In the genomic region with DNA sequence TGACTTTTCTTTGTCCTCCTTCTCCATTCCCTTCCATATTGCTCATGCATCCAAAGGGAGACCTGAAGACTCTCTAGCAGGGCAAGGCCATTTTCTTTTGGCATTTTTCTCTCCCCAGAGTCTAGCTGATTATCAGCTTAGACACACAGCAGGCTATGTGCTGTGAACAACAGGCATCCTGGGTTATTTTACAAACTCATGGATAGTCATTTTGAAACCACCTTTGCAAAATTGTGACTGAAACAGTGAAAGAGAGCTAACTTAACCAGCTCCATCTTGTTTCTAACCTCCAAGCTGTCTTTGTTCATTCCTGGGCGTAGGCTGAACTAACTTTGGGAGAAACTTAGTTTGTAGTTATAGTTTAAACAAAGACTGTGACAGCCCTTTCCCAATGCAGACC, we compare ENCODE assay signal across 8 cellular contexts. TPM values are rescaled to one million over a fixed set of nuclear protein-coding genes. Genes with fewer than 3 reads are reported as not detected.
A peak's percentile ranks its signal among the peaks of the same experiment; 100 is the strongest.
DNase-seq lines count a peak whose midpoint lies in the region; ATAC-seq, FAIRE-seq and TF ChIP-seq lines count a peak whose summit lies in the region.
"Not testable (repeated sequence)": the region's sequence is repeated elsewhere in the genome, so short reads cannot be mapped to it uniquely, and the experiment has no call there.

No MANE protein-coding gene starts in this region.

- not testable (repeated sequence) for H3K4me1 ChIP-seq in GM12878 (ENCODE audit: control insufficient read depth, insufficient read depth, low read length)

- H3K27ac ChIP-seq in GM12878 (ENCODE audit: control insufficient read depth, insufficient read depth) = not testable (repeated sequence)

- not testable (repeated sequence) for TF ChIP-seq POLR2A in GM12878 (IDR thresholded peaks at IDR 0.05; ENCODE audit: low read depth, low read length)

- RAD21 ChIA-PET in GM12878 (lab: Charles Lee; ENCODE audit: unreplicated experiment) = interaction anchor here (0.7 to 1.5 kb wide), 2 partner anchors 23 to 75 kb away, joined by 3 to 4 read pairs; no protein-coding TSS in a partner anchor

- in situ Hi-C loops in GM12878 (cut with MboI) = not testable (repeated sequence)

- SMC1A ChIA-PET in GM12878 (lab: Charles Lee; ENCODE audit: uncharacterized antibody, unreplicated experiment) = interaction anchor here (0.7 to 6.5 kb wide), 6 partner anchors 23 to 305 kb away, joined by 3 to 77 read pairs (median 3); no protein-coding TSS in a partner anchor

- H3K9ac ChIP-seq in GM12878 (ENCODE audit: control insufficient read depth, insufficient read depth, low read length) = not testable (repeated sequence)

- TF ChIP-seq RAD21 in GM12878 (IDR thresholded peaks at IDR 0.05; ENCODE audit: insufficient read depth, low read depth, low read length) = not testable (repeated sequence)

- not testable (repeated sequence) for BruUV-seq in GM12878 (replicated peaks; lab: Mats Ljungman, UMichigan)

- CTCF ChIA-PET in GM12878 (lab: Yijun Ruan, JAX) = interaction anchor here (0.6 to 4.7 kb wide), 3 partner anchors 15 to 75 kb away, joined by 3 to 41 read pairs (median 4); no protein-coding TSS in a partner anchor

- TF ChIP-seq EP300 in GM12878 (IDR thresholded peaks at IDR 0.05; ENCODE audit: borderline replicate concordance in 1 of 2, control insufficient read depth in 1 of 2, low read depth in 2 of 2, low read length in 2 of 2) = not testable (repeated sequence)

- ATAC-seq in GM18868 (IDR thresholded peaks at IDR 0.05; ENCODE audit: unreplicated experiment) (peak; percentile 97), GM19452 (IDR thresholded peaks at IDR 0.05; ENCODE audit: unreplicated experiment) (peak; percentile 88), GM21619 (IDR thresholded peaks at IDR 0.05; ENCODE audit: unreplicated experiment) (peak; percentile 95), HG02852 (IDR thresholded peaks at IDR 0.05; ENCODE audit: unreplicated experiment) (peak; percentile 99), HG03103 (IDR thresholded peaks at IDR 0.05; ENCODE audit: low read depth, unreplicated experiment) (peak; percentile 87), HG03520 (IDR thresholded peaks at IDR 0.05; ENCODE audit: unreplicated experiment) (peak; percentile 88), GM12878 (peak; percentile 94)

- not testable (repeated sequence) for H3K4me3 ChIP-seq in GM12865 (ENCODE audit: low read depth, low read length); GM12878

- not testable (repeated sequence) for H3K36me3 ChIP-seq in GM12878 (ENCODE audit: control insufficient read depth in 2 of 2, insufficient read depth in 2 of 2, low read length in 1 of 2)

- H2AFZ ChIP-seq in GM12878 (ENCODE audit: control insufficient read depth, low read depth, low read length) = not testable (repeated sequence)

- not testable (repeated sequence) for H3K27me3 ChIP-seq in GM12878 (replicated peaks in 1 of 2; ENCODE audit: control insufficient read depth in 2 of 2, insufficient read depth in 2 of 2, low read length in 1 of 2)

- TF ChIP-seq CTCF in GM12865 (IDR thresholded peaks at IDR 0.05; ENCODE audit: insufficient read depth, low read depth, low read length, missing control alignments); GM12878 (IDR thresholded peaks at IDR 0.05 in 2 of 3, conservative IDR thresholded peaks at IDR 0.05 in 1 of 3; ENCODE audit: control insufficient read depth in 2 of 3, extremely low read depth in 1 of 3, insufficient read depth in 1 of 3, low read depth in 3 of 3, low read length in 3 of 3): not testable (repeated sequence)

- not testable (repeated sequence) for H4K20me1 ChIP-seq in GM12878 (ENCODE audit: control insufficient read depth, insufficient read depth)

- POLR2A ChIA-PET in GM12878 (lab: Charles Lee) = not testable (repeated sequence)

- FAIRE-seq in GM12878 (lab: Jason Lieb, UNC) = not testable (repeated sequence)

- H3K9me3 ChIP-seq in GM12878 (replicated peaks; ENCODE audit: control insufficient read depth, insufficient read depth, low read length) = not testable (repeated sequence)

- not testable (repeated sequence) for H3K4me2 ChIP-seq in GM12878 (ENCODE audit: control insufficient read depth, insufficient read depth)

- H3K79me2 ChIP-seq in GM12878 (ENCODE audit: control insufficient read depth, insufficient read depth, low read length) = not testable (repeated sequence)

- DNase-seq in GM12865 (ENCODE audit: low read depth) = peak; percentile 46
- DNase-seq in GM12878 (ENCODE audit: low read depth, low spot score) = not testable (repeated sequence)

- WGBS in GM12878 (ENCODE audit: insufficient coverage, insufficient replicate concordance, low lambda C conversion rate, missing lambda C conversion rate) = 6% methylated on average over 1 of the region's 1 CpG

- intact Hi-C loops in GM12878 (cut with micrococcal nuclease; ENCODE audit: unreplicated experiment) = loop anchor here (2.0 kb wide), 1 partner anchor 14 kb away; the partner anchor contains the start of gene ANXA11

TF ChIP-seq in GM12878, 131 proteins besides CTCF, POLR2A, EP300 and RAD21:
- peak; percentile 83 for TF ChIP-seq JUNB (IDR thresholded peaks at IDR 0.05)
- TF ChIP-seq IRF4 (IDR thresholded peaks at IDR 0.05; ENCODE audit: low read depth, low read length) = peak; percentile 72
- TF ChIP-seq RUNX3 (IDR thresholded peaks at IDR 0.05; ENCODE audit: low read length) = peak; percentile 5; the same call in 1 of the 2 replicates
- TF ChIP-seq, protein P1, sequence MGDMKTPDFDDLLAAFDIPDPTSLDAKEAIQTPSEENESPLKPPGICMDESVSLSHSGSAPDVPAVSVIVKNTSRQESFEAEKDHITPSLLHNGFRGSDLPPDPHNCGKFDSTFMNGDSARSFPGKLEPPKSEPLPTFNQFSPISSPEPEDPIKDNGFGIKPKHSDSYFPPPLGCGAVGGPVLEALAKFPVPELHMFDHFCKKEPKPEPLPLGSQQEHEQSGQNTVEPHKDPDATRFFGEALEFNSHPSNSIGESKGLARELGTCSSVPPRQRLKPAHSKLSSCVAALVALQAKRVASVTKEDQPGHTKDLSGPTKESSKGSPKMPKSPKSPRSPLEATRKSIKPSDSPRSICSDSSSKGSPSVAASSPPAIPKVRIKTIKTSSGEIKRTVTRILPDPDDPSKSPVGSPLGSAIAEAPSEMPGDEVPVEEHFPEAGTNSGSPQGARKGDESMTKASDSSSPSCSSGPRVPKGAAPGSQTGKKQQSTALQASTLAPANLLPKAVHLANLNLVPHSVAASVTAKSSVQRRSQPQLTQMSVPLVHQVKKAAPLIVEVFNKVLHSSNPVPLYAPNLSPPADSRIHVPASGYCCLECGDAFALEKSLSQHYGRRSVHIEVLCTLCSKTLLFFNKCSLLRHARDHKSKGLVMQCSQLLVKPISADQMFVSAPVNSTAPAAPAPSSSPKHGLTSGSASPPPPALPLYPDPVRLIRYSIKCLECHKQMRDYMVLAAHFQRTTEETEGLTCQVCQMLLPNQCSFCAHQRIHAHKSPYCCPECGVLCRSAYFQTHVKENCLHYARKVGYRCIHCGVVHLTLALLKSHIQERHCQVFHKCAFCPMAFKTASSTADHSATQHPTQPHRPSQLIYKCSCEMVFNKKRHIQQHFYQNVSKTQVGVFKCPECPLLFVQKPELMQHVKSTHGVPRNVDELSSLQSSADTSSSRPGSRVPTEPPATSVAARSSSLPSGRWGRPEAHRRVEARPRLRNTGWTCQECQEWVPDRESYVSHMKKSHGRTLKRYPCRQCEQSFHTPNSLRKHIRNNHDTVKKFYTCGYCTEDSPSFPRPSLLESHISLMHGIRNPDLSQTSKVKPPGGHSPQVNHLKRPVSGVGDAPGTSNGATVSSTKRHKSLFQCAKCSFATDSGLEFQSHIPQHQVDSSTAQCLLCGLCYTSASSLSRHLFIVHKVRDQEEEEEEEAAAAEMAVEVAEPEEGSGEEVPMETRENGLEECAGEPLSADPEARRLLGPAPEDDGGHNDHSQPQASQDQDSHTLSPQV (IDR thresholded peaks at IDR 0.05) = 0 out of 2 replicates have a peak, but pooled peaks have one; percentile 61

RNA-seq across cellular contexts. Expression of gene ANXA11, which starts 13.5 kb away (rescaled TPM):
- 88.9 and 92.3 TPM in 2 replicates for total RNA-seq in GM12878 (2013; cell fraction: nucleolus; rRNA removed)
- total RNA-seq in GM12878 (2014; rRNA removed) = 53.1 and 64.8 TPM in 2 replicates
- total RNA-seq in GM12878 (2014; rRNA removed; fragmentation: Illumina TruSeq; extraction: Trizol) = 66.4 and 70.7 TPM in 2 replicates
- total RNA-seq in GM12878 (2021) = 100 and 104 TPM in 2 replicates
- polyA plus RNA-seq in GM12878 (2011; ENCODE audit: low read depth) = 161 TPM
- 126 and 129 TPM in 2 replicates for polyA plus RNA-seq in GM12878 (2011; rRNA removed)
- 98.8 and 103 TPM in 2 replicates for polyA plus RNA-seq in GM12878 (2011; cell fraction: cytosol; rRNA removed)
- 71.7 and 72.2 TPM in 2 replicates for polyA plus RNA-seq in GM12878 (2011; cell fraction: nucleus; rRNA removed)
- 186 and 310 TPM in 2 replicates for polyA plus RNA-seq in GM12878 (2012)
- polyA plus RNA-seq in GM12878 (2014; fragmentation: Illumina TruSeq; extraction: Trizol) = 94.2 and 117 TPM in 2 replicates
- 10 to 100 TPM; 25.0 to 67.7 TPM for polyA plus RNA-seq in GM12878 (2014; fragmentation: Nextera tagmentation; extraction: Ambion mirVana)
- 57.0 and 61.4 TPM in 2 replicates for polyA plus RNA-seq in GM12878 (2014; rRNA removed)
- polyA plus RNA-seq in GM12878 (2016; fragmentation: Nextera tagmentation; extraction: Ambion mirVana) = 10 to 100 TPM; 73.7 to 80.5 TPM
- polyA minus RNA-seq in GM12878 (2011; rRNA and poly(A)+ RNA removed) = 75.3 and 100 TPM in 2 replicates
- 46.5 and 59.4 TPM in 2 replicates for polyA minus RNA-seq in GM12878 (2011; cell fraction: cytosol; rRNA and poly(A)+ RNA removed)
- polyA minus RNA-seq in GM12878 (2011; cell fraction: nucleus; rRNA and poly(A)+ RNA removed) = 26.7 and 47.8 TPM in 2 replicates
